ENCODE assay signal across 31 cellular contexts in the genomic region with DNA sequence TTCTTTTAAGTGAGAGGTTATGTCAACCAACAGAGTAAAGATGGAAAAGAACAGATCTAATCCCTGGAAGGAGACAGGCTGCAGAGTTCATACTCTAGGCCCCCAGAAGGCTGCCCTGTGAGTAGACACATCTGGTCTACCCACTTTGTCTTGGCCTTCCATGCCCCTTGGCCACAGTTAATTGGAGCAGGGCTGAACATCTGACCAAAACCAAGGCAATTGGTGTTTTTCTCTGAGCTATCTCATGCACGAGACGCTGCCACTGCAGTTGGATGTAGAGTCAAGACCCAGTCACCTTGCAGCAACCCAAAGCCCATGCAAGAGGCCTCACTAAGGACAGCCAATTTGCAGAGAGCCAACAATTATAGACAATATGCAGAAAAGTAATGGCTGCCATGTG. TPM values are rescaled to one million over a fixed set of nuclear protein-coding genes. Genes with fewer than 3 reads are reported as not detected.
A peak's percentile ranks its signal among the peaks of the same experiment; 100 is the strongest.
DNase-seq lines count a peak whose midpoint lies in the region; ATAC-seq, FAIRE-seq and TF ChIP-seq lines count a peak whose summit lies in the region.
"Had no signal": no experiment of that assay in that cellular context is flagged by ENCODE, and none has a peak within 500 bp of the region (broad histone marks: within the 10 kb centered on the region; RNA-seq: fewer than 3 reads in every experiment).

No MANE protein-coding gene starts in this region.

- H3K9me3 Mint-ChIP-seq in GM23338 (no peaks in the 10 kb centered on the region), astrocyte (ENCODE audit: unreplicated experiment) (peaks cover 2% of the 10 kb centered on the region)
- no peaks in the 10 kb centered on the region for H3K9me3 Mint-ChIP-seq in CD8-positive, alpha-beta memory T cell
- H3K9me3 Mint-ChIP-seq: activated naive CD4-positive, alpha-beta T cell treated with anti-CD3 and anti-CD28 coated beads, Interleukin-2, amount 50 U/mL, for 24 hours; dendritic cell treated with granulocyte-macrophage colony-stimulating factor and Interleukin-4, amounts not matched to agents 40 ng/mL and 50 ng/mL, for 4 days; H9; memory B cell; stimulated activated naive CD8-positive, alpha-beta T cell treated with anti-CD3 and anti-CD28 coated beads, Interleukin-15, Interleukin-2, amounts not matched to agents 100 ng/mL and 50 ng/mL, for 24 hours had no signal

- H3K9ac ChIP-seq in astrocyte (ENCODE audit: low read length), result no peak overlapping the region

- no peak overlapping the region for H3K27ac Mint-ChIP-seq in GM23338
- peak overlapping the region; percentile 75 for H3K27ac Mint-ChIP-seq in astrocyte (ENCODE audit: unreplicated experiment)
- H3K27ac Mint-ChIP-seq in CD8-positive, alpha-beta memory T cell, result no peak overlapping the region
- H3K27ac Mint-ChIP-seq: activated naive CD4-positive, alpha-beta T cell treated with anti-CD3 and anti-CD28 coated beads, Interleukin-2, amount 50 U/mL, for 24 hours; activated T-helper 1 cell treated with anti-CD3 and anti-CD28 coated beads, Interleukin-12 subunit alpha, Interleukin-12 subunit beta, Interleukin-2, Interleukin-4 antibody, amounts not matched to agents 30 ng/mL and 10 ng/mL and 1 ng/mL, durations not matched to agents 14 hours and 24 hours and 36 hours; dendritic cell treated with granulocyte-macrophage colony-stimulating factor and Interleukin-4, amounts not matched to agents 40 ng/mL and 50 ng/mL, for 4 days; H9; memory B cell; stimulated activated naive CD8-positive, alpha-beta T cell treated with anti-CD3 and anti-CD28 coated beads, Interleukin-15, Interleukin-2, amounts not matched to agents 100 ng/mL and 50 ng/mL, for 24 hours; WTC11 had no signal

- TF ChIP-seq EP300 in tibial nerve (IDR thresholded peaks at IDR 0.05), result no peak

- CTCF ChIA-PET in CD8-positive, alpha-beta memory T cell (lab: Charles Lee), result interaction anchor here (2.0 to 3.8 kb wide), 2 partner anchors 9 to 96 kb away, joined by 12 to 18 read pairs; a partner anchor contains a TSS

- TF ChIP-seq POLR2A in tibial nerve (IDR thresholded peaks at IDR 0.05), result no peak

- H3K27me3 Mint-ChIP-seq in GM23338 (ENCODE audit: insufficient read depth, low read depth, poor library complexity), result peaks cover 2% of the 10 kb centered on the region
- H3K27me3 Mint-ChIP-seq in astrocyte (ENCODE audit: low read depth, unreplicated experiment), result no peaks in the 10 kb centered on the region
- H3K27me3 Mint-ChIP-seq in CD8-positive, alpha-beta memory T cell, result peaks cover 0 to 5% of the 10 kb centered on the region in 2 donors
- H3K27me3 Mint-ChIP-seq: activated naive CD4-positive, alpha-beta T cell treated with anti-CD3 and anti-CD28 coated beads, Interleukin-2, amount 50 U/mL, for 24 hours; dendritic cell treated with granulocyte-macrophage colony-stimulating factor and Interleukin-4, amounts not matched to agents 40 ng/mL and 50 ng/mL, for 4 days had no signal

- WGBS in tibial nerve, 2 donors, result 91 to 96% methylated on average over 2 of the region's 2 CpGs

- H3K9me3 ChIP-seq in astrocyte (ENCODE audit: insufficient read depth, low read depth, low read length) (no peaks in the 10 kb centered on the region), muscle layer of duodenum (ENCODE audit: control insufficient read depth in 1 of 2, low read length in 2 of 2) (no peaks in the 10 kb centered on the region), tibial nerve (no peaks in the 10 kb centered on the region)
- H3K9me3 ChIP-seq in CD8-positive, alpha-beta memory T cell (ENCODE audit: low read length), result no peaks in the 10 kb centered on the region
- H3K9me3 ChIP-seq: pancreas had no signal

- no peaks in the 10 kb centered on the region for H3F3A ChIP-seq in GM23338 (replicated peaks; ENCODE audit: low read depth)

- H3K4me1 ChIP-seq in GM23338 (ENCODE audit: insufficient read depth), result peaks cover 8% of the 10 kb centered on the region; the same call in 1 of the 2 replicates
- H3K4me1 ChIP-seq in astrocyte (ENCODE audit: insufficient read depth, low read length), result peaks cover 78% of the 10 kb centered on the region
- H3K4me1 ChIP-seq in muscle layer of duodenum (ENCODE audit: control insufficient read depth in 1 of 2, insufficient read depth in 2 of 2, low read length in 2 of 2), result peaks cover 8 to 52% of the 10 kb centered on the region in 2 donors
- peaks cover 0 to 78% (median 28%) of the 10 kb centered on the region in 4 donors for H3K4me1 ChIP-seq in tibial nerve
- no peaks in the 10 kb centered on the region for H3K4me1 ChIP-seq in CD8-positive, alpha-beta memory T cell (ENCODE audit: insufficient read depth, low read length)

- H3K4me3 Mint-ChIP-seq in GM23338 (no peak overlapping the region), astrocyte (ENCODE audit: unreplicated experiment) (no peak overlapping the region)
- no peak overlapping the region for H3K4me3 Mint-ChIP-seq in CD8-positive, alpha-beta memory T cell
- H3K4me3 Mint-ChIP-seq: activated naive CD4-positive, alpha-beta T cell treated with anti-CD3 and anti-CD28 coated beads, Interleukin-2, amount 50 U/mL, for 24 hours; activated T-helper 1 cell treated with anti-CD3 and anti-CD28 coated beads, Interleukin-12 subunit alpha, Interleukin-12 subunit beta, Interleukin-2, Interleukin-4 antibody, amounts not matched to agents 30 ng/mL and 10 ng/mL and 1 ng/mL, durations not matched to agents 14 hours and 24 hours and 36 hours; dendritic cell treated with granulocyte-macrophage colony-stimulating factor and Interleukin-4, amounts not matched to agents 40 ng/mL and 50 ng/mL, for 4 days; H9; memory B cell; stimulated activated naive CD8-positive, alpha-beta T cell treated with anti-CD3 and anti-CD28 coated beads, Interleukin-15, Interleukin-2, amounts not matched to agents 100 ng/mL and 50 ng/mL, for 24 hours; WTC11 had no signal

- H3K79me2 ChIP-seq in GM23338 (replicated peaks; ENCODE audit: insufficient read depth), result no peaks in the 10 kb centered on the region
- peaks cover 82% of the 10 kb centered on the region for H3K79me2 ChIP-seq in astrocyte (ENCODE audit: insufficient read depth, low read length)

- H4K20me1 ChIP-seq in GM23338 (replicated peaks; ENCODE audit: insufficient read depth) (no peaks in the 10 kb centered on the region), astrocyte (ENCODE audit: insufficient read depth, low read length) (peaks cover 17% of the 10 kb centered on the region)

- no peak overlapping the region for H3K27ac ChIP-seq in GM23338 (ENCODE audit: low read depth)
- peak overlapping the region; percentile 47 for H3K27ac ChIP-seq in astrocyte (ENCODE audit: low read depth, low read length)
- peak overlapping the region; percentile 2 for H3K27ac ChIP-seq in muscle layer of duodenum (ENCODE audit: low read length)
- H3K27ac ChIP-seq in tibial nerve, result peak overlapping the region in 3 of 4 donors; percentile 11 to 95 (median 88)
- no peak overlapping the region for H3K27ac ChIP-seq in CD8-positive, alpha-beta memory T cell (ENCODE audit: low read depth, low read length)
- H3K27ac ChIP-seq: pancreas had no signal

- H3K27me3 ChIP-seq in GM23338 (ENCODE audit: insufficient read depth) (no peaks in the 10 kb centered on the region), astrocyte (ENCODE audit: insufficient read depth, low read length) (no peaks in the 10 kb centered on the region), muscle layer of duodenum (ENCODE audit: low read depth, low read length) (no peaks in the 10 kb centered on the region), tibial nerve (no peaks in the 10 kb centered on the region)
- no peaks in the 10 kb centered on the region for H3K27me3 ChIP-seq in CD8-positive, alpha-beta memory T cell (ENCODE audit: insufficient read depth, low read length, poor library complexity, severe bottlenecking)
- H3K27me3 ChIP-seq: pancreas had no signal

- ATAC-seq in GM23338 (no peak), GM19023 (IDR thresholded peaks at IDR 0.05; ENCODE audit: unreplicated experiment) (no peak)
- ATAC-seq: pancreas, right cardiac atrium, WTC11 had no signal

- no peaks in the 10 kb centered on the region for H3K36me3 Mint-ChIP-seq in GM23338 (ENCODE audit: low read depth)
- H3K36me3 Mint-ChIP-seq in astrocyte (ENCODE audit: low read depth, unreplicated experiment), result peaks cover 28% of the 10 kb centered on the region
- H3K36me3 Mint-ChIP-seq in CD8-positive, alpha-beta memory T cell, result no peaks in the 10 kb centered on the region
- H3K36me3 Mint-ChIP-seq: activated naive CD4-positive, alpha-beta T cell treated with anti-CD3 and anti-CD28 coated beads, Interleukin-2, amount 50 U/mL, for 24 hours; memory B cell; WTC11 had no signal

- peak overlapping the region; percentile 32; the same call in 1 of the 2 replicates for H2AFZ ChIP-seq in GM23338
- H2AFZ ChIP-seq in astrocyte (ENCODE audit: low read depth, low read length), result no peak overlapping the region

- DNase-seq in GM23338 (ENCODE audit: low spot score) (no peak), astrocyte (ENCODE audit: low read depth) (no peak), tibial nerve (ENCODE audit: low spot score in 2 of 2) (no peak), T-helper 2 cell (no peak)
- no peak for DNase-seq in CD8-positive, alpha-beta memory T cell
- DNase-seq: activated CD4-positive, alpha-beta T cell treated with anti-CD3 and anti-CD28 coated beads, Interleukin-2, amount 50 U/mL, for 1 hour; anterior cingulate cortex; C1 segment of cervical spinal cord; caudate nucleus; EL; H9; head of caudate nucleus; NCI-H1092 treated with DMSO at 0.1 percent for 48 hours; NCI-H2029; NCI-H345; NCI-H774; OCI-M1; pancreas; right cardiac atrium; SIG-M5; SW 1271 had no signal

- H3K4me1 Mint-ChIP-seq in GM23338, result peaks cover 13% of the 10 kb centered on the region
- peaks cover 67% of the 10 kb centered on the region for H3K4me1 Mint-ChIP-seq in astrocyte (ENCODE audit: low read depth, unreplicated experiment)
- H3K4me1 Mint-ChIP-seq in CD8-positive, alpha-beta memory T cell, result no peaks in the 10 kb centered on the region
- H3K4me1 Mint-ChIP-seq: memory B cell had no signal

- FAIRE-seq in astrocyte (lab: Jason Lieb, UNC), result no peak
- FAIRE-seq: endometrium, GM12892, pancreas had no signal

- H3K4me3 ChIP-seq in GM23338 (no peak overlapping the region), astrocyte (ENCODE audit: insufficient read depth, low read depth, low read length) (no peak overlapping the region), muscle layer of duodenum (ENCODE audit: low read depth in 1 of 2, low read length in 2 of 2) (no peak overlapping the region), tibial nerve (no peak overlapping the region)
- H3K4me3 ChIP-seq in CD8-positive, alpha-beta memory T cell (ENCODE audit: low read length), result no peak overlapping the region
- H3K4me3 ChIP-seq: pancreas had no signal

- H3K36me3 ChIP-seq in GM23338 (ENCODE audit: insufficient read depth) (no peaks in the 10 kb centered on the region), astrocyte (ENCODE audit: insufficient read depth, low read length) (peaks cover 39% of the 10 kb centered on the region), muscle layer of duodenum (ENCODE audit: control insufficient read depth in 1 of 2, insufficient read depth in 2 of 2, low read length in 2 of 2) (peaks cover 3 to 5% of the 10 kb centered on the region in 2 donors), tibial nerve (peaks cover 0 to 4% (median 0%) of the 10 kb centered on the region in 3 donors)
- H3K36me3 ChIP-seq in CD8-positive, alpha-beta memory T cell (ENCODE audit: insufficient read depth, low read length), result no peaks in the 10 kb centered on the region
- H3K36me3 ChIP-seq: pancreas had no signal

- H3K4me2 ChIP-seq in GM23338 (no peak overlapping the region), astrocyte (ENCODE audit: low read length) (no peak overlapping the region)

- TF ChIP-seq CTCF in GM23338 (conservative IDR thresholded peaks at IDR 0.05; ENCODE audit: low read depth in 2 of 2) (no peak), astrocyte (IDR thresholded peaks at IDR 0.05; ENCODE audit: insufficient read depth, low read depth, low read length) (no peak), tibial nerve (IDR thresholded peaks at IDR 0.05) (no peak)

- POLR2A ChIA-PET in CD8-positive, alpha-beta memory T cell (lab: Charles Lee), result no interaction called here

- H3K9me2 ChIP-seq in GM23338 (ENCODE audit: insufficient read depth), result no peaks in the 10 kb centered on the region

RNA-seq across cellular contexts. Expression of a gene that starts 9.0 kb away (rescaled TPM):
- total RNA-seq in GM23338 (2014; rRNA removed; shearing (Covaris generic)), result 0.54 and 1.4 TPM in 2 replicates
- polyA plus RNA-seq in GM23338 (2016; fragmentation: Nextera tagmentation; extraction: Ambion mirVana), result 0.45 and 0.82 TPM in 2 replicates
- total RNA-seq in astrocyte (299 and 306 TPM in 2 replicates), tibial nerve (10 to 100 TPM; 39.6 to 70.4 (median 59.2) TPM)
- 10 to 100 TPM; 57.0 to 62.8 TPM for total RNA-seq in CD8-positive, alpha-beta memory T cell
- not detected for polyA plus RNA-seq in CD8-positive, alpha-beta memory T cell

RNA-seq across cellular contexts. Expression of a gene that starts 23.3 kb away (rescaled TPM):
- total RNA-seq in GM23338 (2014; rRNA removed; shearing (Covaris generic)), result 15.0 and 22.4 TPM in 2 replicates
- 12.4 and 13.2 TPM in 2 replicates for polyA plus RNA-seq in GM23338 (2016; fragmentation: Nextera tagmentation; extraction: Ambion mirVana)
- total RNA-seq in astrocyte, result 2.0 and 3.7 TPM in 2 replicates
- 1 to 10 TPM in 1 of 4 donors, under 1 TPM in 1, not detected in 2; 0.63 to 5.7 TPM for total RNA-seq in tibial nerve
- 10 to 100 TPM; 41.2 to 44.4 TPM for total RNA-seq in CD8-positive, alpha-beta memory T cell
- polyA plus RNA-seq in CD8-positive, alpha-beta memory T cell, result 0.97 TPM

Comparison
In these comparisons a context has a peak if more than half of its experiments do, and no peak if none do; other contexts are left out.
1. H3K27ac ChIP-seq: peak in astrocyte (single experiment), muscle layer of duodenum (single experiment) and tibial nerve (3 of 4); none in GM23338 (single experiment) and CD8-positive, alpha-beta memory T cell (single experiment).
2. RNA of a gene that starts 9.0 kb away (total RNA-seq): 299 to 306 TPM in astrocyte, 57.0 to 62.8 TPM in CD8-positive, alpha-beta memory T cell and 39.6 to 70.4 TPM in tibial nerve; 0.54 to 1.4 TPM in GM23338; every median in the first group is over 10 times any median in the second.